In the genomic region with DNA sequence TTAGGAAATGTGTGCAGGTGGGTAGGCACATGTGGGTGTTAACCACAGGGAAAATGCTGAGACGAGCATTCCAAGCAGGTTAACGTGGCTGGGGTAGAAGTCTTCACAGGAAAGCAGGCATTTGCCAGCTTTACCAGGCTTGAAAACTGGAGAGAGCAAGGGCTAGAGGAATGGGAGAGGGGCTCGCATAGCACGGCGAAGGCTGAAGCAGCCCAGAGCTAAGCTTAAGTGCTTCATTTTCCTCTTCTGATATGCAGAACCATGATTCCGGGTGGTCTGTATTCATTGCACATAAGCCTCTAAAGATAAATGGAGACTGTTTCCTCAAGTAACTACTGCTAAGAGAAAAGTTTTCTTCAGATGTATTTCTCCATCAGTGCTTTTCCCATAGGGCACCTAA, we compare ENCODE assay signal across 9 cellular contexts.
"Had no signal": no experiment of that assay in that cellular context is flagged by ENCODE, and none has a peak within 500 bp of the region (broad histone marks: within the 10 kb centered on the region; RNA-seq: fewer than 3 reads in every experiment).

No MANE protein-coding gene starts in this region.

- H3K4me3 Mint-ChIP-seq: activated B cell treated with CpG ODN at 0.5 μM for 24 hours; stimulated activated memory B cell treated with anti-CD40 and anti-IgM and Interleukin-4, amounts not matched to agents 10 μg/mL and 1 μg/mL and 100 μg/mL, for 72 hours had no signal

- H3K4me1 Mint-ChIP-seq: activated B cell treated with CpG ODN at 0.5 μM for 24 hours had no signal

- DNase-seq: activated B cell treated with CpG ODN at 0.5 μM for 24 hours, adrenal gland, islet precursor cell, midbrain, RPMI8226, SIG-M5, substantia nigra, transverse colon had no signal

- H3K27ac Mint-ChIP-seq: activated B cell treated with CpG ODN at 0.5 μM for 24 hours; stimulated activated memory B cell treated with anti-CD40 and anti-IgM and Interleukin-4, amounts not matched to agents 10 μg/mL and 1 μg/mL and 100 μg/mL, for 72 hours had no signal

- H3K36me3 Mint-ChIP-seq: stimulated activated memory B cell treated with anti-CD40 and anti-IgM and Interleukin-4, amounts not matched to agents 10 μg/mL and 1 μg/mL and 100 μg/mL, for 72 hours had no signal

- ATAC-seq: stimulated activated memory B cell treated with anti-CD40 and anti-IgM and Interleukin-4, amounts not matched to agents 10 μg/mL and 1 μg/mL and 100 μg/mL, for 72 hours had no signal

- H3K9me3 Mint-ChIP-seq: activated B cell treated with CpG ODN at 0.5 μM for 24 hours; stimulated activated memory B cell treated with anti-CD40 and anti-IgM and Interleukin-4, amounts not matched to agents 10 μg/mL and 1 μg/mL and 100 μg/mL, for 72 hours had no signal
